Comparison of ENCODE assay signal across 1 cellular context in the genomic region with DNA sequence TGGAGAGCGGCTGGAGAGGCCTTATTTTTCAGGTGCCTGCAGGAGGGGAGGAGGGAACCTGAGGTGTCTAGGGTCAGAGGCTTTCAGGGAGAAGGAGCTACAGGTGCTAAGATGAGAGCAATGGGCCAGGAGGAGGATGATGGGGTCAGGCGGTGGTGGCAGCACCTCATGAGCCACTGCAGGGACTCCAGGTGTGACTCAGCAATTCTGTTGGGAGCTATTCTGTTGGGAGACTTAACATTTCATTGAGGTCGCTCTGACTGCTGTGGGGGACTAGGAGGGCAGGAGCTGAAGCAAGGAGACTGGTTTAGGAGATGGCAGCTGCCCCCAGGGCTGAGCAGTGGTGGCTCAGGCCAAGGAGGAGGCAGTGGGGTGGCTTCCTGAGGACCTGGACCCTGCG.
TF ChIP-seq lines count a peak whose summit lies in the region.

No MANE protein-coding gene starts in this region.

TF ChIP-seq in K562, 482 proteins besides CTCF, POLR2A, EP300 and RAD21 (continued from another document):
- TF ChIP-seq, protein P1, sequence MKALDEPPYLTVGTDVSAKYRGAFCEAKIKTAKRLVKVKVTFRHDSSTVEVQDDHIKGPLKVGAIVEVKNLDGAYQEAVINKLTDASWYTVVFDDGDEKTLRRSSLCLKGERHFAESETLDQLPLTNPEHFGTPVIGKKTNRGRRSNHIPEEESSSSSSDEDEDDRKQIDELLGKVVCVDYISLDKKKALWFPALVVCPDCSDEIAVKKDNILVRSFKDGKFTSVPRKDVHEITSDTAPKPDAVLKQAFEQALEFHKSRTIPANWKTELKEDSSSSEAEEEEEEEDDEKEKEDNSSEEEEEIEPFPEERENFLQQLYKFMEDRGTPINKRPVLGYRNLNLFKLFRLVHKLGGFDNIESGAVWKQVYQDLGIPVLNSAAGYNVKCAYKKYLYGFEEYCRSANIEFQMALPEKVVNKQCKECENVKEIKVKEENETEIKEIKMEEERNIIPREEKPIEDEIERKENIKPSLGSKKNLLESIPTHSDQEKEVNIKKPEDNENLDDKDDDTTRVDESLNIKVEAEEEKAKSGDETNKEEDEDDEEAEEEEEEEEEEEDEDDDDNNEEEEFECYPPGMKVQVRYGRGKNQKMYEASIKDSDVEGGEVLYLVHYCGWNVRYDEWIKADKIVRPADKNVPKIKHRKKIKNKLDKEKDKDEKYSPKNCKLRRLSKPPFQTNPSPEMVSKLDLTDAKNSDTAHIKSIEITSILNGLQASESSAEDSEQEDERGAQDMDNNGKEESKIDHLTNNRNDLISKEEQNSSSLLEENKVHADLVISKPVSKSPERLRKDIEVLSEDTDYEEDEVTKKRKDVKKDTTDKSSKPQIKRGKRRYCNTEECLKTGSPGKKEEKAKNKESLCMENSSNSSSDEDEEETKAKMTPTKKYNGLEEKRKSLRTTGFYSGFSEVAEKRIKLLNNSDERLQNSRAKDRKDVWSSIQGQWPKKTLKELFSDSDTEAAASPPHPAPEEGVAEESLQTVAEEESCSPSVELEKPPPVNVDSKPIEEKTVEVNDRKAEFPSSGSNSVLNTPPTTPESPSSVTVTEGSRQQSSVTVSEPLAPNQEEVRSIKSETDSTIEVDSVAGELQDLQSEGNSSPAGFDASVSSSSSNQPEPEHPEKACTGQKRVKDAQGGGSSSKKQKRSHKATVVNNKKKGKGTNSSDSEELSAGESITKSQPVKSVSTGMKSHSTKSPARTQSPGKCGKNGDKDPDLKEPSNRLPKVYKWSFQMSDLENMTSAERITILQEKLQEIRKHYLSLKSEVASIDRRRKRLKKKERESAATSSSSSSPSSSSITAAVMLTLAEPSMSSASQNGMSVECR (CRISPR knock-in tag; IDR thresholded peaks at IDR 0.05) = no peak
- no peak for TF ChIP-seq ILK (tag; IDR thresholded peaks at IDR 0.05; ENCODE audit: borderline replicate concordance, low read depth)
- no peak for TF ChIP-seq CCNT2 (IDR thresholded peaks at IDR 0.05; ENCODE audit: borderline replicate concordance, extremely low read depth, insufficient read length, low read depth, low read length)
- no peak for TF ChIP-seq ELF4 (CRISPR knock-in tag; IDR thresholded peaks at IDR 0.05)
- TF ChIP-seq SIN3A (IDR thresholded peaks at IDR 0.05; ENCODE audit: borderline replicate concordance in 2 of 2, control insufficient read depth in 1 of 2, low read depth in 2 of 2, low read length in 2 of 2) = no peak
- TF ChIP-seq, protein P2, sequence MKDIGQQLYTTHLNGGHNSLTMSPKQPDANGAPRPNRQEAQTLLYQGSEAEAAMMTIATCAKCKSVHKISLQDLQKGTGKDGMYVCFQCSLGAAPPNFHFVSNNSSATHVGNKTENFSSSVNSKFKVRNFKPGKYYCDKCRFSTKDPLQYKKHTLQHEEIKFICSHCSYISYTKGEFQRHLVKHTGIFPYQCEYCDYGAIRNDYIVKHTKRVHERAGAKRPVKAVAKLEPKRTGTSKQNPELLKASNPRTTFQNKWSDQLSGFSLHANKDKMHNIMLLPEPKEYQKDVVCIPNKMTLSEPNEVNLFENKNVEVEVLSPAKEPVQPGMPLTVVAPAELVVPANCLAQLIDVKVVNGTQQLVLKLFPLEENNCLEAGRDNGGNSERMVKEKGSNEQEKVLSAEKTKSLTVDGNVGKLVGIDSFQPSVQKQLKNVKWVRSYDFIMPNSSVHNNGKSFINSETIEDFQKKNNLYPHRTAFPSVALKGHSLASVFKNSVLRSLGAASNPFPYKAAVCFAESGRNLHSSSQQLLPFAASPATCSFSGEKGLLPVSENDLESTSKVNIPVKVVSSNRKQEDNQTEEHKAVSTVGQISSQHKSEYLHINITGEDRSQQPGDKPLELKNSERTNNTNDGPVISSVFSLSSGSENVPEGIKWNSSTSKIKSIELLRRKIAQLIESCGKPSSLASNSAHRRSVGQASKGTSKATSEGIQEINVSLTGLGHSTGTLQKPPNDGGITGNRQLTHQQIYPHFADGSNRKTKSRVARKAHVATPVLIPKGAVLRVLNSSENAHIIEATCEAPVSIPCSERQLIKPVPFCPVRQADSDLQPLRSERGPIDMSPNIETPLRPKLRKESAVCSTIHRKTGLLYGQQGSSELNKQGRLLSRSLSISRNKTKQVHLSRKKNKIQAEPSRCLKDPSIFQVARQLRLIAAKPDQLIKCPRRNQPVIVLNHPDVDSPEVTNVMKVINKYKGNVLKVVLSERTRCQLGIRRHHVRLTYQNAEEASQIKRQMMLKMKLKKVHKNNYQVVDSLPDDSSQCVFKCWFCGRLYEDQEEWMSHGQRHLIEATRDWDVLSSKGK (CRISPR knock-in tag; IDR thresholded peaks at IDR 0.05) = no peak
- TF ChIP-seq MAFG (tag; conservative IDR thresholded peaks at IDR 0.05) = peak; percentile 88
- peak; percentile 62 for TF ChIP-seq NFE2L1 (tag; IDR thresholded peaks at IDR 0.05; ENCODE audit: borderline replicate concordance, low read depth)
- peak; percentile 59 for TF ChIP-seq NFE2 (IDR thresholded peaks at IDR 0.05; ENCODE audit: low read depth)
- peak; percentile 60 for TF ChIP-seq ZNF316 (IDR thresholded peaks at IDR 0.05)
- TF ChIP-seq, protein P3, sequence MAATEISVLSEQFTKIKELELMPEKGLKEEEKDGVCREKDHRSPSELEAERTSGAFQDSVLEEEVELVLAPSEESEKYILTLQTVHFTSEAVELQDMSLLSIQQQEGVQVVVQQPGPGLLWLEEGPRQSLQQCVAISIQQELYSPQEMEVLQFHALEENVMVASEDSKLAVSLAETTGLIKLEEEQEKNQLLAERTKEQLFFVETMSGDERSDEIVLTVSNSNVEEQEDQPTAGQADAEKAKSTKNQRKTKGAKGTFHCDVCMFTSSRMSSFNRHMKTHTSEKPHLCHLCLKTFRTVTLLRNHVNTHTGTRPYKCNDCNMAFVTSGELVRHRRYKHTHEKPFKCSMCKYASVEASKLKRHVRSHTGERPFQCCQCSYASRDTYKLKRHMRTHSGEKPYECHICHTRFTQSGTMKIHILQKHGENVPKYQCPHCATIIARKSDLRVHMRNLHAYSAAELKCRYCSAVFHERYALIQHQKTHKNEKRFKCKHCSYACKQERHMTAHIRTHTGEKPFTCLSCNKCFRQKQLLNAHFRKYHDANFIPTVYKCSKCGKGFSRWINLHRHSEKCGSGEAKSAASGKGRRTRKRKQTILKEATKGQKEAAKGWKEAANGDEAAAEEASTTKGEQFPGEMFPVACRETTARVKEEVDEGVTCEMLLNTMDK (IDR thresholded peaks at IDR 0.05; ENCODE audit: borderline replicate concordance, insufficient read depth, low read depth, low read length, poor library complexity, severe bottlenecking) = no peak
- TF ChIP-seq RBFOX2 (IDR thresholded peaks at IDR 0.05; ENCODE audit: low read depth, low read length) = no peak
- no peak for TF ChIP-seq MTA1 (IDR thresholded peaks at IDR 0.05; ENCODE audit: borderline replicate concordance)
- no peak for TF ChIP-seq RFX5 (IDR thresholded peaks at IDR 0.05; ENCODE audit: low read depth, low read length)
- peak; percentile 65 for TF ChIP-seq C11orf30 (IDR thresholded peaks at IDR 0.05; ENCODE audit: low read depth)
